ENCODE assay signal across 25 cellular contexts in the genomic region with DNA sequence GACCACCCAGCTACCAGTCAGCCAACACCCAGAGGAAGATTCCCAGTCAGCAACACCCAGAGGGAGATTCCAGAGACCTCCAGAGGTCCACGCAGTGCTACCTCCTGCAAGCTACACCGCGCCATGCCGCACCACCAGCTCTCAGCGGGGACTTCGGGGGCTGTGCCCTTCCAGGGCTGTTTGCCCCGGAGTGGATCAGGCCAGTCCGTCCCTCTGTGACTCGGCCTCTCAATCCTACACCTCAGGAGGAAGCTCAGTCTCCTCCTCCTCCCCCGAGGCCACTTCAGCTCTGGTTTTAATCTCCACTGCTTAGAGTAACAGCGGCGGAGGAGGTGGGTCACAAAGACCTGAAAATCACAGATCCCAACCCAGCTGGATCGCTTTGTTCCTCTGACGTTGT.
"Had no signal": no experiment of that assay in that cellular context is flagged by ENCODE, and none has a peak within 500 bp of the region (broad histone marks: within the 10 kb centered on the region; RNA-seq: fewer than 3 reads in every experiment).

No MANE protein-coding gene starts in this region.

- H3K36me3 ChIP-seq: esophagus muscularis mucosa, sigmoid colon, stomach, vagina had no signal

- H3K9me3 Mint-ChIP-seq: activated naive CD4-positive, alpha-beta T cell treated with anti-CD3 and anti-CD28 coated beads, Interleukin-2, amount 50 U/mL, for 24 hours; activated T-helper 1 cell treated with anti-CD3 and anti-CD28 coated beads, Interleukin-12 subunit alpha, Interleukin-12 subunit beta, Interleukin-2, Interleukin-4 antibody, amounts not matched to agents 30 ng/mL and 10 ng/mL and 1 ng/mL, durations not matched to agents 14 hours and 24 hours and 36 hours; dendritic cell treated with granulocyte-macrophage colony-stimulating factor and Interleukin-4, amounts not matched to agents 40 ng/mL and 50 ng/mL, for 4 days; effector memory CD8-positive, alpha-beta T cell; memory B cell; nephron; stimulated activated memory B cell treated with anti-CD40 and anti-IgM and Interleukin-4, amounts not matched to agents 10 μg/mL and 1 μg/mL and 100 μg/mL, for 72 hours; type B pancreatic cell had no signal

- H2AFZ ChIP-seq: hepatocyte had no signal

- H3K27me3 ChIP-seq: hepatocyte, vagina had no signal

- H3K4me1 ChIP-seq: body of pancreas, sigmoid colon, stomach had no signal

- H3K27ac ChIP-seq: body of pancreas, esophagus muscularis mucosa, hepatocyte, sigmoid colon, stomach, vagina, VCaP had no signal

- H3K9me3 ChIP-seq: body of pancreas, esophagus muscularis mucosa, sigmoid colon, stomach, vagina had no signal

- H3K4me1 Mint-ChIP-seq: activated naive CD4-positive, alpha-beta T cell treated with anti-CD3 and anti-CD28 coated beads, Interleukin-2, amount 50 U/mL, for 24 hours; memory B cell; stimulated activated memory B cell treated with anti-CD40 and anti-IgM and Interleukin-4, amounts not matched to agents 10 μg/mL and 1 μg/mL and 100 μg/mL, for 72 hours had no signal

- DNase-seq: activated CD4-positive, alpha-beta T cell treated with anti-CD3 and anti-CD28 coated beads for 1 hour; activated CD4-positive, alpha-beta T cell treated with anti-CD3 and anti-CD28 coated beads, Interleukin-2, amount 50 U/mL, for 1 hour; activated CD8-positive, alpha-beta T cell treated with anti-CD3 and anti-CD28 coated beads, Interleukin-2, amount 10 ng/mL, durations not matched to agents 7 days and 5 days; activated gamma-delta T cell; anterior cingulate cortex; body of pancreas; effector memory CD8-positive, alpha-beta T cell; glutamatergic neuron; left cardiac atrium; sigmoid colon; stimulated activated CD4-positive, alpha-beta T cell treated with anti-CD3 and anti-CD28 coated beads, Interleukin-15, amount 100 ng/mL, for 24 hours; stomach; T-helper 2 cell had no signal

- H3K36me3 Mint-ChIP-seq: activated naive CD4-positive, alpha-beta T cell treated with anti-CD3 and anti-CD28 coated beads, Interleukin-2, amount 50 U/mL, for 24 hours; memory B cell; stimulated activated memory B cell treated with anti-CD40 and anti-IgM and Interleukin-4, amounts not matched to agents 10 μg/mL and 1 μg/mL and 100 μg/mL, for 72 hours; type B pancreatic cell had no signal

- H3K4me2 ChIP-seq: hepatocyte, smooth muscle cell had no signal

- H3K79me2 ChIP-seq: hepatocyte had no signal

- H3K4me3 ChIP-seq: body of pancreas, esophagus muscularis mucosa, hepatocyte, sigmoid colon, smooth muscle cell, stomach, vagina had no signal

- H3K4me3 Mint-ChIP-seq: activated CD8-positive, alpha-beta T cell treated with anti-CD3 and anti-CD28 coated beads, Interleukin-2, amount 10 ng/mL, durations not matched to agents 7 days and 5 days; activated naive CD4-positive, alpha-beta T cell treated with anti-CD3 and anti-CD28 coated beads, Interleukin-2, amount 50 U/mL, for 24 hours; activated T-helper 1 cell treated with anti-CD3 and anti-CD28 coated beads, Interleukin-12 subunit alpha, Interleukin-12 subunit beta, Interleukin-2, Interleukin-4 antibody, amounts not matched to agents 30 ng/mL and 10 ng/mL and 1 ng/mL, durations not matched to agents 14 hours and 24 hours and 36 hours; dendritic cell treated with granulocyte-macrophage colony-stimulating factor and Interleukin-4, amounts not matched to agents 40 ng/mL and 50 ng/mL, for 4 days; effector memory CD8-positive, alpha-beta T cell; memory B cell; nephron; stimulated activated memory B cell treated with anti-CD40 and anti-IgM and Interleukin-4, amounts not matched to agents 10 μg/mL and 1 μg/mL and 100 μg/mL, for 72 hours; type B pancreatic cell had no signal

- ATAC-seq: activated CD8-positive, alpha-beta T cell treated with anti-CD3 and anti-CD28 coated beads, Interleukin-2, amount 10 ng/mL, durations not matched to agents 7 days and 5 days; body of pancreas; effector memory CD8-positive, alpha-beta T cell; left cardiac atrium; stimulated activated memory B cell treated with anti-CD40 and anti-IgM and Interleukin-4, amounts not matched to agents 10 μg/mL and 1 μg/mL and 100 μg/mL, for 72 hours had no signal

- H3K27ac Mint-ChIP-seq: activated CD8-positive, alpha-beta T cell treated with anti-CD3 and anti-CD28 coated beads, Interleukin-2, amount 10 ng/mL, durations not matched to agents 7 days and 5 days; activated naive CD4-positive, alpha-beta T cell treated with anti-CD3 and anti-CD28 coated beads, Interleukin-2, amount 50 U/mL, for 24 hours; activated T-helper 1 cell treated with anti-CD3 and anti-CD28 coated beads, Interleukin-12 subunit alpha, Interleukin-12 subunit beta, Interleukin-2, Interleukin-4 antibody, amounts not matched to agents 30 ng/mL and 10 ng/mL and 1 ng/mL, durations not matched to agents 14 hours and 24 hours and 36 hours; dendritic cell treated with granulocyte-macrophage colony-stimulating factor and Interleukin-4, amounts not matched to agents 40 ng/mL and 50 ng/mL, for 4 days; effector memory CD8-positive, alpha-beta T cell; memory B cell; nephron; stimulated activated memory B cell treated with anti-CD40 and anti-IgM and Interleukin-4, amounts not matched to agents 10 μg/mL and 1 μg/mL and 100 μg/mL, for 72 hours; type B pancreatic cell had no signal
